Comparison of ENCODE assay signal across 20 cellular contexts in genomic region chr7:155861480-155861868, GRCh38. TPM values are rescaled to one million over a fixed set of nuclear protein-coding genes. Genes with fewer than 3 reads are reported as not detected.
DNase-seq lines count a peak whose midpoint lies in the region; ATAC-seq and TF ChIP-seq lines count a peak whose summit lies in the region.
"Had no signal": no experiment of that assay in that cellular context is flagged by ENCODE, and none has a peak within 500 bp of the region (broad histone marks: within the 10 kb centered on the region; RNA-seq: fewer than 3 reads in every experiment).

No MANE protein-coding gene starts in this region.

- H3K27ac Mint-ChIP-seq in activated naive CD8-positive, alpha-beta T cell treated with anti-CD3 and anti-CD28 coated beads, Interleukin-2, amount 50 U/mL, for 24 hours: no peak overlapping the region
- H3K27ac Mint-ChIP-seq: CD14-positive monocyte, WTC11 had no signal

- no peaks in the 10 kb centered on the region for H3K9me3 ChIP-seq in mucosa of descending colon

- H3K36me3 ChIP-seq in mucosa of descending colon (ENCODE audit: low read depth): no peaks in the 10 kb centered on the region
- H3K36me3 ChIP-seq in urinary bladder (ENCODE audit: insufficient read depth): no peaks in the 10 kb centered on the region

- DNase-seq in activated effector memory CD4-positive, alpha-beta T cell treated with anti-CD3 and anti-CD28 coated beads, Interleukin-2, amount 50 U/mL, for 16 hours: peak; percentile 12
- DNase-seq in activated effector memory CD4-positive, alpha-beta T cell treated with Interleukin-2 at 50 U/mL for 16 hours: no peak
- peak; percentile 46 for DNase-seq in coronary artery (ENCODE audit: low spot score)
- DNase-seq in mucosa of descending colon: no peak
- no peak for DNase-seq in activated naive CD8-positive, alpha-beta T cell treated with anti-CD3 and anti-CD28 coated beads, Interleukin-2, amount 50 U/mL, for 24 hours
- DNase-seq in NCI-H345 (lab: John Stamatoyannopoulos, UW): no peak
- DNase-seq: KG1; NCI-H1048; stimulated activated CD4-positive, alpha-beta T cell treated with anti-CD3 and anti-CD28 coated beads, Interleukin-15, amount 100 ng/mL, for 24 hours; stimulated activated naive CD4-positive, alpha-beta T cell had no signal

- intact Hi-C loops in mucosa of descending colon (cut with DNase I, micrococcal nuclease): no loop called here

- H3K4me3 Mint-ChIP-seq in activated naive CD8-positive, alpha-beta T cell treated with anti-CD3 and anti-CD28 coated beads, Interleukin-2, amount 50 U/mL, for 24 hours: no peak overlapping the region
- H3K4me3 Mint-ChIP-seq: CD14-positive monocyte, WTC11 had no signal

- ATAC-seq in mucosa of descending colon (peak; percentile 7), GM21360 (IDR thresholded peaks at IDR 0.05; ENCODE audit: unreplicated experiment) (no peak)
- no peak for ATAC-seq in activated naive CD8-positive, alpha-beta T cell treated with anti-CD3 and anti-CD28 coated beads, Interleukin-2, amount 50 U/mL, for 24 hours
- ATAC-seq: WTC11 had no signal

- TF ChIP-seq CTCF in coronary artery (IDR thresholded peaks at IDR 0.05) (no peak), mucosa of descending colon (IDR thresholded peaks at IDR 0.05) (no peak)

- H3K4me3 ChIP-seq in coronary artery (no peak overlapping the region), mucosa of descending colon (no peak overlapping the region), urinary bladder (ENCODE audit: low read depth, low read length) (no peak overlapping the region)

- H3K4me1 ChIP-seq in mucosa of descending colon (ENCODE audit: low read depth): peaks cover 6% of the 10 kb centered on the region
- no peaks in the 10 kb centered on the region for H3K4me1 ChIP-seq in urinary bladder (ENCODE audit: insufficient read depth)

- H3K4me1 Mint-ChIP-seq in activated naive CD8-positive, alpha-beta T cell treated with anti-CD3 and anti-CD28 coated beads, Interleukin-2, amount 50 U/mL, for 24 hours: no peaks in the 10 kb centered on the region
- H3K4me1 Mint-ChIP-seq: CD14-positive monocyte had no signal

- 55% methylated on average over 11 of the region's 11 CpGs for WGBS in urinary bladder

- no peaks in the 10 kb centered on the region for H3K36me3 Mint-ChIP-seq in activated naive CD8-positive, alpha-beta T cell treated with anti-CD3 and anti-CD28 coated beads, Interleukin-2, amount 50 U/mL, for 24 hours (ENCODE audit: low read depth)
- H3K36me3 Mint-ChIP-seq: CD14-positive monocyte, WTC11 had no signal

- H3K27me3 Mint-ChIP-seq in activated naive CD8-positive, alpha-beta T cell treated with anti-CD3 and anti-CD28 coated beads, Interleukin-2, amount 50 U/mL, for 24 hours: peaks cover 10% of the 10 kb centered on the region

- no peak overlapping the region for H3K27ac ChIP-seq in coronary artery
- peak overlapping the region; percentile 54 for H3K27ac ChIP-seq in urinary bladder (ENCODE audit: low read depth)
- H3K27ac ChIP-seq: HL-60 had no signal

- H3K9me3 Mint-ChIP-seq in activated naive CD8-positive, alpha-beta T cell treated with anti-CD3 and anti-CD28 coated beads, Interleukin-2, amount 50 U/mL, for 24 hours: no peaks in the 10 kb centered on the region

RNA-seq across cellular contexts. Expression of gene SHH, which starts 49.2 kb away (rescaled TPM):
- total RNA-seq in mucosa of descending colon: 1 to 10 TPM; 2.4 to 9.6 (median 6.6) TPM
- 13.8 TPM for total RNA-seq in urinary bladder
- polyA plus RNA-seq in urinary bladder: 8.6 TPM
- total RNA-seq: activated CD8-positive, alpha-beta memory T cell treated with anti-CD3 and anti-CD28 coated beads for 36 hours; H1; left cardiac atrium; posterior vena cava; T-helper 1 cell treated with Interleukin-12 subunit alpha and Interleukin-12 subunit beta and Interleukin-4 antibody, amounts not matched to agents 30 ng/mL and 1 ng/mL, for 36 hours had no signal
- polyA plus RNA-seq: CD14-positive monocyte, H1 had no signal

Comparison
In these comparisons a context has a peak if more than half of its experiments do, and no peak if none do; other contexts are left out.
1. DNase-seq: peak in activated effector memory CD4-positive, alpha-beta T cell treated with anti-CD3 and anti-CD28 coated beads, Interleukin-2, amount 50 U/mL, for 16 hours (single experiment) and coronary artery (single experiment); none in activated effector memory CD4-positive, alpha-beta T cell treated with Interleukin-2 at 50 U/mL for 16 hours (single experiment), mucosa of descending colon (0 of 3), activated naive CD8-positive, alpha-beta T cell treated with anti-CD3 and anti-CD28 coated beads, Interleukin-2, amount 50 U/mL, for 24 hours (single experiment) and NCI-H345 (single experiment).